21 cellular contexts compared by ENCODE assay signal in genomic region chr4:140839888-140840790, GRCh38.
DNase-seq lines count a peak whose midpoint lies in the region; ATAC-seq and TF ChIP-seq lines count a peak whose summit lies in the region.
"Had no signal": no experiment of that assay in that cellular context is flagged by ENCODE, and none has a peak within 500 bp of the region (broad histone marks: within the 10 kb centered on the region; RNA-seq: fewer than 3 reads in every experiment).

No MANE protein-coding gene starts in this region.

- ATAC-seq in left ventricle myocardium superior (peak; percentile 37), GM18519 (IDR thresholded peaks at IDR 0.05; ENCODE audit: low FRiP score, unreplicated experiment) (no peak), GM19455 (IDR thresholded peaks at IDR 0.05; ENCODE audit: unreplicated experiment) (no peak)
- ATAC-seq: foreskin keratinocyte, mucosa of descending colon, T-cell had no signal

- no peak overlapping the region for H2BK5ac ChIP-seq in neuronal stem cell (ENCODE audit: low read length)

- H4K91ac ChIP-seq in neuronal stem cell (ENCODE audit: low read depth, low read length, poor library complexity), result no peak overlapping the region

- no peak for TF ChIP-seq CTCF in right atrium auricular region (IDR thresholded peaks at IDR 0.05)
- TF ChIP-seq CTCF in fibroblast of villous mesenchyme (IDR thresholded peaks at IDR 0.05; ENCODE audit: insufficient read depth, low read depth, low read length), result no peak
- no peak for TF ChIP-seq CTCF in vagina (IDR thresholded peaks at IDR 0.05)
- TF ChIP-seq CTCF in dorsolateral prefrontal cortex (IDR thresholded peaks at IDR 0.05 in 54 of 56, conservative IDR thresholded peaks at IDR 0.05 in 2 of 56; ENCODE audit: low read depth in 1 of 56, partially characterized antibody in 56 of 56), result no peak

- no peak overlapping the region for H3K27ac ChIP-seq in right atrium auricular region
- peak overlapping the region; percentile 42 for H3K27ac ChIP-seq in neuronal stem cell (replicated peaks; ENCODE audit: low read length)
- peak overlapping the region; percentile 28 for H3K27ac ChIP-seq in vagina
- H3K27ac ChIP-seq in dorsolateral prefrontal cortex, result no peak overlapping the region
- H3K27ac ChIP-seq: foreskin keratinocyte, upper lobe of right lung had no signal

- no peak overlapping the region for H2BK15ac ChIP-seq in neuronal stem cell (ENCODE audit: low read length)

- H3K9ac ChIP-seq in neuronal stem cell (ENCODE audit: low read depth, low read length, poor library complexity), result no peak overlapping the region

- no peak overlapping the region for H2AK5ac ChIP-seq in neuronal stem cell (ENCODE audit: low read depth, low read length)

- H3K4me3 ChIP-seq in right atrium auricular region (no peak overlapping the region), fibroblast of villous mesenchyme (ENCODE audit: low read depth, low read length) (no peak overlapping the region), neuronal stem cell (ENCODE audit: low read length in 2 of 2) (no peak overlapping the region), vagina (no peak overlapping the region), dorsolateral prefrontal cortex (no peak overlapping the region)
- H3K4me3 ChIP-seq: mucosa of descending colon, upper lobe of right lung had no signal

- no peak overlapping the region for H4K8ac ChIP-seq in neuronal stem cell (ENCODE audit: low read depth, low read length)

- peak overlapping the region; percentile 2 for H2AFZ ChIP-seq in neuronal stem cell (ENCODE audit: low read length)

- H3K36me3 ChIP-seq in right atrium auricular region (no peaks in the 10 kb centered on the region), neuronal stem cell (replicated peaks in 1 of 2; ENCODE audit: control insufficient read depth in 2 of 2, insufficient read depth in 2 of 2, low read length in 2 of 2) (no peaks in the 10 kb centered on the region), vagina (no peaks in the 10 kb centered on the region)
- H3K36me3 ChIP-seq: upper lobe of right lung had no signal

- no peak overlapping the region for H3K14ac ChIP-seq in neuronal stem cell (ENCODE audit: low read length)

- no peak overlapping the region for H2BK120ac ChIP-seq in neuronal stem cell (ENCODE audit: low read depth, low read length)

- H2BK12ac ChIP-seq in neuronal stem cell (ENCODE audit: low read length), result no peak overlapping the region

- TF ChIP-seq POLR2A in vagina (IDR thresholded peaks at IDR 0.05), result no peak

- no peak overlapping the region for H3K23ac ChIP-seq in neuronal stem cell (ENCODE audit: low read depth, low read length, poor library complexity)

- H3K4me1 ChIP-seq in right atrium auricular region (no peaks in the 10 kb centered on the region), neuronal stem cell (ENCODE audit: control insufficient read depth in 2 of 2, insufficient read depth in 1 of 2, low read depth in 1 of 2, low read length in 2 of 2) (peaks cover 3 to 18% of the 10 kb centered on the region in 2 donors), vagina (peaks cover 12% of the 10 kb centered on the region)
- H3K4me1 ChIP-seq: foreskin keratinocyte, upper lobe of right lung had no signal

- no peak overlapping the region for H3K18ac ChIP-seq in neuronal stem cell (ENCODE audit: low read length)

- WGBS in neuronal stem cell (ENCODE audit: extremely low coverage in 2 of 2, insufficient read length in 2 of 2, insufficient replicate concordance in 1 of 2), 2 donors, result no CpG with 5 or more reads among the region's 4 CpGs

- H3K79me1 ChIP-seq in neuronal stem cell (ENCODE audit: low read depth, low read length), result no peaks in the 10 kb centered on the region

- H3K4me2 ChIP-seq in neuronal stem cell (ENCODE audit: insufficient read depth, low read length, poor library complexity, severe bottlenecking), result no peak overlapping the region

- intact Hi-C loops in left ventricle myocardium superior (cut with micrococcal nuclease) (no loop called here), vagina (cut with DNase I) (no loop called here), dorsolateral prefrontal cortex (cut with DNase I) (no loop called here)

- H3K9me3 ChIP-seq in right atrium auricular region (peaks cover 0 to 13% of the 10 kb centered on the region in 2 donors), neuronal stem cell (replicated peaks in 1 of 2; ENCODE audit: control insufficient read depth in 2 of 2, insufficient read depth in 1 of 2, low read depth in 1 of 2, low read length in 2 of 2) (peaks cover 0 to 2% of the 10 kb centered on the region in 2 donors), vagina (no peaks in the 10 kb centered on the region)
- H3K9me3 ChIP-seq: mucosa of descending colon, upper lobe of right lung had no signal

- DNase-seq in left ventricle myocardium superior, result no peak
- no peak for DNase-seq in right atrium auricular region (ENCODE audit: low spot score)
- DNase-seq in fibroblast of villous mesenchyme (ENCODE audit: low read depth), result peak; percentile 43
- DNase-seq in neuronal stem cell (ENCODE audit: low spot score), result no peak
- DNase-seq in vagina (ENCODE audit: extremely low spot score in 2 of 2), result no peak
- no peak for DNase-seq in dorsolateral prefrontal cortex
- DNase-seq: activated CD4-positive, alpha-beta T cell treated with anti-CD3 and anti-CD28 coated beads, Interleukin-2, amount 10 ng/mL, durations not matched to agents 7 days and 5 days; amniotic stem cell; C1 segment of cervical spinal cord; foreskin keratinocyte; GF-D8; H7; mucosa of descending colon; NCI-H1105 treated with DMSO at 0.1 percent for 48 hours; NCI-H526; Right ventricle myocardium superior; stimulated activated CD4-positive, alpha-beta T cell treated with anti-CD3 and anti-CD28 coated beads, Interleukin-2, amount 100 ng/mL, for 24 hours; T-cell; upper lobe of right lung had no signal

- no peaks in the 10 kb centered on the region for H3K27me3 ChIP-seq in right atrium auricular region
- H3K27me3 ChIP-seq in neuronal stem cell (ENCODE audit: control insufficient read depth in 3 of 3, insufficient read depth in 3 of 3, low read depth in 1 of 3, low read length in 3 of 3), result peaks cover 0 to 5% (median 0%) of the 10 kb centered on the region in 3 experiments
- no peaks in the 10 kb centered on the region for H3K27me3 ChIP-seq in vagina
- no peaks in the 10 kb centered on the region for H3K27me3 ChIP-seq in dorsolateral prefrontal cortex
- H3K27me3 ChIP-seq: upper lobe of right lung had no signal

- H3K4ac ChIP-seq in neuronal stem cell (ENCODE audit: low read length), result no peak overlapping the region

Comparison
In these comparisons a context has a peak if more than half of its experiments do, and no peak if none do; other contexts are left out.
1. H3K27ac ChIP-seq: peak in neuronal stem cell (single experiment) and vagina (single experiment); none in right atrium auricular region (0 of 2) and dorsolateral prefrontal cortex (0 of 59).